ENCODE assay signal across 1 cellular context in the genomic region with DNA sequence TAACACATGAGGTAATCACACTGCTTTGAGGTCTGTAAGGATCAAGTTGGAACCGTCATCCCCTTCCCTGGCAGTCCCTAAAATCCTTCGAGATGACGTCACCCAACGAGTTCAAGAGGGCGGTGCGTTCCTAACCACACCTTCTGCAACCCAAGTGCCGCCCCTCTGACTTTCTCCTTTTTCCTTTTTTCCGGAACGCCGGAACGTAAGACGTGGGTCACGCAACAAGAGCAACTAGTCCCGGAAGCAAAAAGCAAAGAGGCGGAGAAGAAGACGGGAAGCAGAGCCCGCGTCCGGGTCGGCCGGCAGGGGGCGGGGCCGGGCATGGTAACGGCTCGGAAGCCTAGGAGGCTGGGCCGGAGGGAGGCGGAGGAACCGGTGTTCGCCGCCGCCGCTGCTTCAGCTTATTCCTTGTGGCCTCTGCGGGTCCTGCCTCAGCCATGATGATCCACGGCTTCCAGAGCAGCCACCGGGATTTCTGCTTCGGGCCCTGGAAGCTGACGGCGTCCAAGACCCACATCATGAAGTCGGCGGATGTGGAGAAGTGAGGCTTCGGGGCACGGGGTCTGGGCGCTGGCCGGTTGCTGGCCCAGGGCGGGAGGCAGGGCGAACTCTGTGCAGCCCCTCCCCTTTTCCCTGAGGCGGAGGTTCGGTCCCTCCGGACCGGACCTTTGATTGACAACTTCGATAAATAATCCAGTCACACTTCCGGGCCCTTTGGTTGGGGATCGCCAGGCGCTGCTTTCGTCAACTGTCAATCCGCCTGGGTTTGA.
A peak's percentile ranks its signal among the peaks of the same experiment; 100 is the strongest.
TF ChIP-seq lines count a peak whose summit lies in the region.

TSS of gene TIPRL (plus strand) at position 325 of the 773 bp plus-strand sequence. CDS start at position 441, 116 bp downstream.

TF ChIP-seq in K562, 482 proteins besides CTCF, POLR2A, EP300 and RAD21 (continued from another document and continues in another):
- no peak for TF ChIP-seq SP2 (IDR thresholded peaks at IDR 0.05; ENCODE audit: extremely low read depth, low read depth, low read length, poor library complexity, severe bottlenecking)
- no peak for TF ChIP-seq SMAD3 (CRISPR knock-in tag; conservative IDR thresholded peaks at IDR 0.05)
- no peak for TF ChIP-seq SRSF1 (IDR thresholded peaks at IDR 0.05; ENCODE audit: low read depth, low read length)
- TF ChIP-seq TCF3 (CRISPR knock-in tag; IDR thresholded peaks at IDR 0.05) = no peak
- no peak for TF ChIP-seq ZNF592 (IDR thresholded peaks at IDR 0.05)
- no peak for TF ChIP-seq KLF16 (IDR thresholded peaks at IDR 0.05)
- TF ChIP-seq ZNF232 (CRISPR knock-in tag; IDR thresholded peaks at IDR 0.05) = no peak
- TF ChIP-seq, protein P1, sequence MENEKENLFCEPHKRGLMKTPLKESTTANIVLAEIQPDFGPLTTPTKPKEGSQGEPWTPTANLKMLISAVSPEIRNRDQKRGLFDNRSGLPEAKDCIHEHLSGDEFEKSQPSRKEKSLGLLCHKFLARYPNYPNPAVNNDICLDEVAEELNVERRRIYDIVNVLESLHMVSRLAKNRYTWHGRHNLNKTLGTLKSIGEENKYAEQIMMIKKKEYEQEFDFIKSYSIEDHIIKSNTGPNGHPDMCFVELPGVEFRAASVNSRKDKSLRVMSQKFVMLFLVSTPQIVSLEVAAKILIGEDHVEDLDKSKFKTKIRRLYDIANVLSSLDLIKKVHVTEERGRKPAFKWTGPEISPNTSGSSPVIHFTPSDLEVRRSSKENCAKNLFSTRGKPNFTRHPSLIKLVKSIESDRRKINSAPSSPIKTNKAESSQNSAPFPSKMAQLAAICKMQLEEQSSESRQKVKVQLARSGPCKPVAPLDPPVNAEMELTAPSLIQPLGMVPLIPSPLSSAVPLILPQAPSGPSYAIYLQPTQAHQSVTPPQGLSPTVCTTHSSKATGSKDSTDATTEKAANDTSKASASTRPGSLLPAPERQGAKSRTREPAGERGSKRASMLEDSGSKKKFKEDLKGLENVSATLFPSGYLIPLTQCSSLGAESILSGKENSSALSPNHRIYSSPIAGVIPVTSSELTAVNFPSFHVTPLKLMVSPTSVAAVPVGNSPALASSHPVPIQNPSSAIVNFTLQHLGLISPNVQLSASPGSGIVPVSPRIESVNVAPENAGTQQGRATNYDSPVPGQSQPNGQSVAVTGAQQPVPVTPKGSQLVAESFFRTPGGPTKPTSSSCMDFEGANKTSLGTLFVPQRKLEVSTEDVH (IDR thresholded peaks at IDR 0.05; ENCODE audit: low read depth, partially characterized antibody) = peak; percentile 92
- TF ChIP-seq ZC3H11A (IDR thresholded peaks at IDR 0.05; ENCODE audit: low read depth, low read length) = no peak
- TF ChIP-seq CBFA2T2 (conservative IDR thresholded peaks at IDR 0.05) = no peak
- TF ChIP-seq ZNF57 (CRISPR knock-in tag; IDR thresholded peaks at IDR 0.05) = 0 out of 2 replicates have a peak, but pooled peaks have one; percentile 29
- TF ChIP-seq ATF1 (CRISPR knock-in tag; IDR thresholded peaks at IDR 0.05) = peak; percentile 32
- peak; percentile 99 for TF ChIP-seq ATF1 (tag; IDR thresholded peaks at IDR 0.05)
- TF ChIP-seq TCF7L2 (IDR thresholded peaks at IDR 0.05; ENCODE audit: low read depth, low read length) = no peak
- peak; percentile 87 for TF ChIP-seq ELF1 (tag; IDR thresholded peaks at IDR 0.05)
- no peak for TF ChIP-seq MLX (CRISPR knock-in tag; conservative IDR thresholded peaks at IDR 0.05)
- TF ChIP-seq ZFX (CRISPR knock-in tag; IDR thresholded peaks at IDR 0.05) = peak; percentile 94
- TF ChIP-seq NONO (IDR thresholded peaks at IDR 0.05; ENCODE audit: low read depth in 2 of 2, low read length in 1 of 2) = 0 out of 4 replicates have a peak, but pooled peaks of 1 of the 2 experiments have one; percentile 53
- TF ChIP-seq HDAC6 (IDR thresholded peaks at IDR 0.05; ENCODE audit: low read depth, low read length) = no peak
- peak; percentile 89; the same call in 1 of the 2 replicates for TF ChIP-seq ERF (CRISPR knock-in tag; IDR thresholded peaks at IDR 0.05)
- no peak for TF ChIP-seq TEAD4 (IDR thresholded peaks at IDR 0.05; ENCODE audit: low read length)
- no peak for TF ChIP-seq TEAD4 (CRISPR knock-in tag; IDR thresholded peaks at IDR 0.05; ENCODE audit: borderline replicate concordance)
- TF ChIP-seq MYC (IDR thresholded peaks at IDR 0.05; ENCODE audit: low read depth, low read length) = peak; percentile 83
- peak; percentile 32; the same call in 1 of the 2 replicates for TF ChIP-seq MYC (CRISPR knock-in tag; IDR thresholded peaks at IDR 0.05; ENCODE audit: borderline replicate concordance, low read depth)
- TF ChIP-seq NCOA2 (IDR thresholded peaks at IDR 0.05; ENCODE audit: partially characterized antibody in 2 of 2) = no peak
- no peak for TF ChIP-seq ESRRB (CRISPR knock-in tag; IDR thresholded peaks at IDR 0.05; ENCODE audit: borderline replicate concordance)
- TF ChIP-seq, protein P2, sequence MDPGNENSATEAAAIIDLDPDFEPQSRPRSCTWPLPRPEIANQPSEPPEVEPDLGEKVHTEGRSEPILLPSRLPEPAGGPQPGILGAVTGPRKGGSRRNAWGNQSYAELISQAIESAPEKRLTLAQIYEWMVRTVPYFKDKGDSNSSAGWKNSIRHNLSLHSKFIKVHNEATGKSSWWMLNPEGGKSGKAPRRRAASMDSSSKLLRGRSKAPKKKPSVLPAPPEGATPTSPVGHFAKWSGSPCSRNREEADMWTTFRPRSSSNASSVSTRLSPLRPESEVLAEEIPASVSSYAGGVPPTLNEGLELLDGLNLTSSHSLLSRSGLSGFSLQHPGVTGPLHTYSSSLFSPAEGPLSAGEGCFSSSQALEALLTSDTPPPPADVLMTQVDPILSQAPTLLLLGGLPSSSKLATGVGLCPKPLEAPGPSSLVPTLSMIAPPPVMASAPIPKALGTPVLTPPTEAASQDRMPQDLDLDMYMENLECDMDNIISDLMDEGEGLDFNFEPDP (CRISPR knock-in tag; IDR thresholded peaks at IDR 0.05) = no peak
- peak; percentile 98 for TF ChIP-seq ZBTB2 (IDR thresholded peaks at IDR 0.05)
- no peak for TF ChIP-seq TAL1 (IDR thresholded peaks at IDR 0.05)
- no peak for TF ChIP-seq RBM25 (IDR thresholded peaks at IDR 0.05; ENCODE audit: low read depth, low read length, severe bottlenecking)
- TF ChIP-seq MAZ (CRISPR knock-in tag; conservative IDR thresholded peaks at IDR 0.05 in 1 of 2, IDR thresholded peaks at IDR 0.05 in 1 of 2) = peak; percentile 82 to 84; a peak in 3 of 4 replicates
- TF ChIP-seq NR2C1 (IDR thresholded peaks at IDR 0.05) = peak; percentile 99
- TF ChIP-seq NR2C1 (tag; IDR thresholded peaks at IDR 0.05) = peak; percentile 99
- no peak for TF ChIP-seq ELK3 (CRISPR knock-in tag; IDR thresholded peaks at IDR 0.05)
- TF ChIP-seq ZNF785 (CRISPR knock-in tag; IDR thresholded peaks at IDR 0.05) = no peak
- 0 out of 2 replicates have a peak, but pooled peaks have one; percentile 30 for TF ChIP-seq PYGO2 (tag; IDR thresholded peaks at IDR 0.05)
- no peak for TF ChIP-seq GTF3C2 (IDR thresholded peaks at IDR 0.05; ENCODE audit: borderline replicate concordance, extremely low read depth, insufficient read length)
- peak; percentile 89 for TF ChIP-seq EP400 (IDR thresholded peaks at IDR 0.05)
- peak; percentile 91 for TF ChIP-seq ZNF311 (CRISPR knock-in tag; IDR thresholded peaks at IDR 0.05)
- TF ChIP-seq ZNF398 (CRISPR knock-in tag; IDR thresholded peaks at IDR 0.05) = no peak
- no peak for TF ChIP-seq BACH1 (tag; IDR thresholded peaks at IDR 0.05)
- no peak for TF ChIP-seq MCM3 (IDR thresholded peaks at IDR 0.05)
- TF ChIP-seq ZNF561 (CRISPR knock-in tag; conservative IDR thresholded peaks at IDR 0.05) = no peak
- TF ChIP-seq RFX5 (IDR thresholded peaks at IDR 0.05; ENCODE audit: low read depth, low read length) = peak; percentile 48
- TF ChIP-seq YBX1 (IDR thresholded peaks at IDR 0.05) = no peak
- TF ChIP-seq, protein P3, sequence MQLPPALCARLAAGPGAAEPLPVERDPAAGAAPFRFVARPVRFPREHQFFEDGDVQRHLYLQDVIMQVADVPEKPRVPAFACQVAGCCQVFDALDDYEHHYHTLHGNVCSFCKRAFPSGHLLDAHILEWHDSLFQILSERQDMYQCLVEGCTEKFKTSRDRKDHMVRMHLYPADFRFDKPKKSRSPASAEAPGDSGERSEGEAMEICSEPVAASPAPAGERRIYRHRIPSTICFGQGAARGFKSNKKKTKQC (CRISPR knock-in tag; IDR thresholded peaks at IDR 0.05) = peak; percentile 57; the same call in 1 of the 2 replicates
- peak; percentile 33; the same call in 1 of the 2 replicates for TF ChIP-seq ZEB2 (IDR thresholded peaks at IDR 0.05)
- TF ChIP-seq NFE2 (IDR thresholded peaks at IDR 0.05; ENCODE audit: low read depth) = no peak
